In the genomic region with DNA sequence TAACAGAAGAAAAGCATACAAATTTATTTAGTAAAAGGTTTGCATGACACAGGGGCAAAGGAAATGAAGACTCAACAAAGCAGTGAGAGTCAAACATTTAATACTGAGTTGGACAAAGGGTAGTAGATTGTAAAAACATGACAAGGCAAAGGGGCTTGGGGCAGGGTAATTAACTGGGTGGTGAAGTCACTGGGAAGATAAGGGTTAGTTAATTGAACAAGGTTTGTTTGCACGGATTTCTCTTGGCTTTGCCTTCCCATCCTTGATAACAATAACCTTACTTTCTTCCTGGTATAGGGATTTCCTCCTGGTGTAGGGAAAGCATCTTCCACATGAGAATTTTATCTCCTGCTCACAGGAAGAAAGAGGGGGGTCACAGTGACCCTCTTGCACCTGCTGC, we compare ENCODE assay signal across 28 cellular contexts.
"Had no signal": no experiment of that assay in that cellular context is flagged by ENCODE, and none has a peak within 500 bp of the region (broad histone marks: within the 10 kb centered on the region; RNA-seq: fewer than 3 reads in every experiment).

No MANE protein-coding gene starts in this region.

- H3K27ac ChIP-seq: body of pancreas, breast epithelium, Peyer's patch, SJSA1 had no signal

- H3K4me2 ChIP-seq: SK-N-SH had no signal

- H3K36me3 ChIP-seq: breast epithelium, Peyer's patch, SJSA1 had no signal

- H3K9me3 ChIP-seq: SJSA1 had no signal

- H3K4me1 ChIP-seq: body of pancreas, breast epithelium, Peyer's patch, SJSA1 had no signal

- FAIRE-seq: astrocyte, TTC549 had no signal

- H3K27me3 ChIP-seq: body of pancreas, breast epithelium, Peyer's patch, SJSA1 had no signal

- H3K4me3 ChIP-seq: body of pancreas, breast epithelium, Peyer's patch, SJSA1 had no signal

- H3K9ac ChIP-seq: SK-N-SH had no signal

- DNase-seq: activated CD4-positive, alpha-beta T cell treated with anti-CD3 and anti-CD28 coated beads, Interleukin-2, amount 10 ng/mL, durations not matched to agents 24 days and 14 days; activated CD4-positive, alpha-beta T cell treated with anti-CD3 and anti-CD28 coated beads, Interleukin-2, amount 50 U/mL, for 4 hours; activated CD8-positive, alpha-beta T cell treated with anti-CD3 and anti-CD28 coated beads for 36 hours; activated gamma-delta T cell; activated naive CD4-positive, alpha-beta T cell treated with Interleukin-2 at 50 U/mL for 16 hours; activated naive CD8-positive, alpha-beta T cell treated with anti-CD3 and anti-CD28 coated beads, Interleukin-2, amount 10 ng/mL, durations not matched to agents 7 days and 5 days; activated T-cell treated with anti-CD3 and anti-CD28 coated beads, Interleukin-2, amount 50 U/mL, for 24 hours; body of pancreas; Kasumi-1; KG1; NCI-H1092 treated with DMSO at 0.1 percent for 48 hours; NCI-H1417; NCI-H1694; NCI-H1930; NCI-H2081 treated with DMSO at 0.1 percent for 48 hours; NCI-H2171; NCI-H446; NCI-H510A treated with DMSO at 0.1 percent for 48 hours; NCI-H526 treated with DMSO at 0.1 percent for 48 hours; PC-3; Peyer's patch; RPMI8226; SHP77 treated with DMSO at 0.1 percent for 48 hours; SK-N-SH had no signal
